In genomic region chr17:45341389-45342158, GRCh38 we compare ENCODE assay signal across 10 cellular contexts. TPM values are rescaled to one million over a fixed set of nuclear protein-coding genes. Genes with fewer than 3 reads are reported as not detected.
DNase-seq lines count a peak whose midpoint lies in the region; ATAC-seq and TF ChIP-seq lines count a peak whose summit lies in the region.
"Had no signal": no experiment of that assay in that cellular context is flagged by ENCODE, and none has a peak within 500 bp of the region (broad histone marks: within the 10 kb centered on the region; RNA-seq: fewer than 3 reads in every experiment).

No MANE protein-coding gene starts in this region.

- H3K27me3 ChIP-seq in transverse colon = no peaks in the 10 kb centered on the region
- H3K27me3 ChIP-seq: BLaER1 treated with 17β-estradiol and CSF1 and Interleukin-3, amounts not matched to agents 10 nM and 100 nM had no signal

- 57 to 80% methylated on average over 1 to 14 of the region's 14 CpGs for whole genome bisulfite sequencing in transverse colon (ENCODE audit: low coverage in 1 of 2), 2 donors

- H3K9me3 ChIP-seq in transverse colon = no peaks in the 10 kb centered on the region
- H3K9me3 ChIP-seq: BLaER1 treated with 17β-estradiol and CSF1 and Interleukin-3, amounts not matched to agents 10 nM and 100 nM had no signal

- H3K36me3 ChIP-seq in transverse colon = no peaks in the 10 kb centered on the region
- H3K36me3 ChIP-seq: BLaER1 treated with 17β-estradiol and CSF1 and Interleukin-3, amounts not matched to agents 10 nM and 100 nM had no signal

- H3K27ac ChIP-seq in transverse colon = peak overlapping the region in 1 of 4 donors; percentile 19
- H3K27ac ChIP-seq: BLaER1 treated with 17β-estradiol and CSF1 and Interleukin-3, amounts not matched to agents 10 nM and 100 nM had no signal

- no peak for TF ChIP-seq CTCF in transverse colon (IDR thresholded peaks at IDR 0.05)

- in situ Hi-C loops in transverse colon (cut with MboI; ENCODE audit: low pct_ligation_motif_present in 1 of 4, low pct_unique_long_range_greater_than_20kb in 1 of 4, low sequenced_read_pairs in 3 of 4) = no loop called here

- intact Hi-C loops in transverse colon (cut with DNase I; ENCODE audit: low total_unique reads) = no loop called here

- no peak overlapping the region for H3K4me3 ChIP-seq in transverse colon
- H3K4me3 ChIP-seq: BLaER1 treated with 17β-estradiol and CSF1 and Interleukin-3, amounts not matched to agents 10 nM and 100 nM had no signal

- no peak for ATAC-seq in HG02981 (IDR thresholded peaks at IDR 0.05; ENCODE audit: unreplicated experiment)
- no peak for ATAC-seq in GM18502 (IDR thresholded peaks at IDR 0.05; ENCODE audit: poor library complexity, unreplicated experiment)

- no peak for TF ChIP-seq POLR2A in transverse colon (IDR thresholded peaks at IDR 0.05)

- TF ChIP-seq EP300 in transverse colon (IDR thresholded peaks at IDR 0.05; ENCODE audit: low read depth) = no peak

- peak; percentile 38 for DNase-seq in NCI-H82 (lab: John Stamatoyannopoulos, UW)
- DNase-seq in NCI-H82 treated with DMSO at 0.1 percent for 48 hours (lab: John Stamatoyannopoulos, UW; ENCODE audit: unreplicated experiment) = no peak
- DNase-seq in astrocyte of the hippocampus (ENCODE audit: low read depth, low spot score) = peak; percentile 69
- peak; percentile 96 for DNase-seq in iPS-NIHi7 (ENCODE audit: extremely low spot score)
- peak; percentile 7 for DNase-seq in transverse colon
- DNase-seq in stimulated activated CD8-positive, alpha-beta memory T cell treated with anti-CD3 and anti-CD28 coated beads, Interleukin-4, amount 100 ng/mL, for 48 hours = no peak
- DNase-seq: naive B cell had no signal

- peaks cover 0 to 18% (median 6%) of the 10 kb centered on the region in 4 donors for H3K4me1 ChIP-seq in transverse colon

RNA-seq across cellular contexts. Expression of gene MAP3K14, which starts 24.8 kb away (rescaled TPM):
- 10 to 100 TPM; 13.0 to 33.7 (median 18.7) TPM for total RNA-seq in transverse colon

Comparison
In these comparisons a context has a peak if more than half of its experiments do, and no peak if none do; other contexts are left out.
1. DNase-seq: peak in NCI-H82 (single experiment), astrocyte of the hippocampus (single experiment), iPS-NIHi7 (single experiment) and transverse colon (single experiment); none in NCI-H82 treated with DMSO at 0.1 percent for 48 hours (single experiment) and stimulated activated CD8-positive, alpha-beta memory T cell treated with anti-CD3 and anti-CD28 coated beads, Interleukin-4, amount 100 ng/mL, for 48 hours (single experiment).